ENCODE assay signal across 18 cellular contexts in the genomic region with DNA sequence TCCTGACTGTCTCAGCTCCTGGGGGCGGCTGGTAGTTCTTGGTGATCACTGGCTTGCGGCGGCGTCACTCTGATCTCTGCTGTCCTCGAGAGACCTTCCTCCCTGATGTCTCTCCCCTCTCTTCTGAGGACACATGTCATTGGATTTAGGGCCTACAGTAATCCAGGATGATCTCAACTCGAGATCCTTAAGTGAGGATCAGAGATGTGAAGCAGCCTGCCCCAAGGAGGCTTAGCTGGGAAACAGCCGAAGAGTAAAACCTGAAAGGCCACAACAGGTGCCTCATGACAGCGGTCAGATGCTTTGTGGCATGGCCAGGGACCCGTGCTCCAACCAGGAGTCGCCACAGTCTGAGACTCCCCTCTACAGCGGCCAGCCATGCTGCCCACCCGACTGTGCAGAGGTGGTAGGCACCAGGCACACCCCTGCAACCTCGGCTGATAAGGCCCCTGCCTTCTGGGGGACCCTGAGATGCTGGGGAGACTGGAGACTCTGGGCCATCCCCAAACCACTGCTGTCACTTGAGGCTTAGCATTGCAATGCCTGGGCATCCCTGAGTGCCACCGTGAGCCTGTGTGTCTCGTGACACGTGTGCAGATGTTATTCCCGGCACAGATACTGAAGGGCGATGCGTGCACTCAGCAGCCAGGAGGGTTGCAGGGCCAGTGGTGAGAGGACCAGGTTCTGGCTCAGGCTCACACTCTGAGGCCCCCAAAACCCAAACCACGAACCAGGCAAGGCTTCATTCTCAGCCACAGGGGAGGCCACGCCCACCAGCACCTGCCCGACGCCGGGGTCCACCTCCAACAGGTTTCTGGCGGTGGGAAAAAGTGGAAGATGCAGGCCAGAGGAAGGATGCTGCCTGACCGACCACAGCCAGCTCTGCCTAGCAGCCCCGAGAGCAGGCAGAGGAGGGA.
"Had no signal": no experiment of that assay in that cellular context is flagged by ENCODE, and none has a peak within 500 bp of the region (broad histone marks: within the 10 kb centered on the region; RNA-seq: fewer than 3 reads in every experiment).

No MANE protein-coding gene starts in this region.

- H3K9me3 ChIP-seq: lower lobe of right lung, stomach had no signal

- H3K4me3 Mint-ChIP-seq: activated CD4-positive, alpha-beta T cell treated with anti-CD3 and anti-CD28 coated beads, Interleukin-2, amount 10 ng/mL, durations not matched to agents 7 days and 5 days; activated CD8-positive, alpha-beta T cell treated with anti-CD3 and anti-CD28 coated beads, Interleukin-2, amount 10 ng/mL, durations not matched to agents 7 days and 5 days; activated naive CD4-positive, alpha-beta T cell treated with anti-CD3 and anti-CD28 coated beads for 36 hours; activated T-cell treated with anti-CD3 and anti-CD28 coated beads, Interleukin-2, amount 50 U/mL, for 24 hours; brain; nephron progenitor cell had no signal

- H3K27ac ChIP-seq: dorsolateral prefrontal cortex, lower lobe of right lung, skin epidermis had no signal

- H3K27ac Mint-ChIP-seq: activated CD4-positive, alpha-beta T cell treated with anti-CD3 and anti-CD28 coated beads, Interleukin-2, amount 10 ng/mL, durations not matched to agents 7 days and 5 days; activated CD8-positive, alpha-beta T cell treated with anti-CD3 and anti-CD28 coated beads, Interleukin-2, amount 10 ng/mL, durations not matched to agents 7 days and 5 days; activated naive CD4-positive, alpha-beta T cell treated with anti-CD3 and anti-CD28 coated beads for 36 hours; activated T-cell treated with anti-CD3 and anti-CD28 coated beads, Interleukin-2, amount 50 U/mL, for 24 hours; brain; nephron progenitor cell; progenitor cell of endocrine pancreas had no signal

- H3K27me3 Mint-ChIP-seq: activated CD4-positive, alpha-beta T cell treated with anti-CD3 and anti-CD28 coated beads, Interleukin-2, amount 10 ng/mL, durations not matched to agents 7 days and 5 days; activated T-cell treated with anti-CD3 and anti-CD28 coated beads, Interleukin-2, amount 50 U/mL, for 24 hours; progenitor cell of endocrine pancreas had no signal

- H3K36me3 Mint-ChIP-seq: brain had no signal

- H3K36me3 ChIP-seq: lower lobe of right lung, stomach had no signal

- H3K4me1 Mint-ChIP-seq: activated CD4-positive, alpha-beta T cell treated with anti-CD3 and anti-CD28 coated beads, Interleukin-2, amount 10 ng/mL, durations not matched to agents 7 days and 5 days had no signal

- H3K9me3 Mint-ChIP-seq: activated CD4-positive, alpha-beta T cell treated with anti-CD3 and anti-CD28 coated beads, Interleukin-2, amount 10 ng/mL, durations not matched to agents 7 days and 5 days; activated naive CD4-positive, alpha-beta T cell treated with anti-CD3 and anti-CD28 coated beads for 36 hours; activated T-cell treated with anti-CD3 and anti-CD28 coated beads, Interleukin-2, amount 50 U/mL, for 24 hours; brain; nephron progenitor cell had no signal

- ATAC-seq: activated CD8-positive, alpha-beta T cell treated with anti-CD3 and anti-CD28 coated beads, Interleukin-2, amount 10 ng/mL, durations not matched to agents 7 days and 5 days; lower lobe of right lung; right cardiac atrium had no signal

- DNase-seq: activated CD4-positive, alpha-beta T cell treated with anti-CD3 and anti-CD28 coated beads, Interleukin-2, amount 10 ng/mL, durations not matched to agents 7 days and 5 days; activated CD8-positive, alpha-beta T cell treated with anti-CD3 and anti-CD28 coated beads, Interleukin-2, amount 10 ng/mL, durations not matched to agents 7 days and 5 days; activated naive CD4-positive, alpha-beta T cell treated with anti-CD3 and anti-CD28 coated beads for 36 hours; activated T-cell treated with anti-CD3 and anti-CD28 coated beads, Interleukin-2, amount 50 U/mL, for 24 hours; anterior cingulate cortex; caudate nucleus; dorsolateral prefrontal cortex; glutamatergic neuron; hypothalamus; lower lobe of right lung; nephron progenitor cell; right cardiac atrium; stomach; T1000; trophoblast cell had no signal

- H3K27me3 ChIP-seq: dorsolateral prefrontal cortex, stomach had no signal

- H3K4me3 ChIP-seq: dorsolateral prefrontal cortex, lower lobe of right lung, skin epidermis, stomach had no signal
